In the genomic region with DNA sequence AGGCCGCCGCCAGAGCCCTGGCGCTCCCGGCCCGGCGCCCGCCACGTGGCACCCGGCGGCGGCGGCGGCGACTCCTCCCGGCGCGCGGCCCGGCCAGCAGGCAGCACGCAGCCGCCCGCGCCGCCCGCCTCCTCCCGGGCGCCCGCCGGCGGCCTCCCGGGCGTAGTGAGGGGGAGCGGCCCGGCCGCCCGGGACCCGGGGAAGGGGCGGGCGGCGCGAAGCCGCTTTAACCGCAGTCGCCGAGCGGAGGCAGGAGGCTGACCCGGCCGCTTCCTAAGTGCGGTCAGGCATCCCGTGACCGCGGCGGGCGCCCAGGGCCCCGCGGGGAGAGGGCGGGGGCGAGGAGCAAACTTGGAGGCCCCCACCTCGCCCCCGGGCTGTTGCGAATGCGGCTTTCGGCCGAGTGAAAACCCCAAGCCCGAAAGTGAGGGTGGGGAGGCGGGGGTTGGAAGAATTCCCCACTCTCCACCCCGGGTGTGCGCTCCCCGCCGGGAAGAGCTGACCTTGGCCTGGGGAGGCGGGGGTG, we compare ENCODE assay signal across 1 cellular context.
A peak's percentile ranks its signal among the peaks of the same experiment; 100 is the strongest.
TF ChIP-seq lines count a peak whose summit lies in the region.

No MANE protein-coding gene starts in this region.

TF ChIP-seq in K562, 482 proteins besides CTCF, POLR2A, EP300 and RAD21 (continued from another document):
- TF ChIP-seq USF2 (CRISPR knock-in tag; IDR thresholded peaks at IDR 0.05) (peak; percentile 40; the same call in 1 of the 2 replicates), BHLHE40 (IDR thresholded peaks at IDR 0.05; ENCODE audit: low read length) (peak; percentile 91), SFPQ (IDR thresholded peaks at IDR 0.05; ENCODE audit: low read depth, low read length) (no peak)
- TF ChIP-seq, protein P1, sequence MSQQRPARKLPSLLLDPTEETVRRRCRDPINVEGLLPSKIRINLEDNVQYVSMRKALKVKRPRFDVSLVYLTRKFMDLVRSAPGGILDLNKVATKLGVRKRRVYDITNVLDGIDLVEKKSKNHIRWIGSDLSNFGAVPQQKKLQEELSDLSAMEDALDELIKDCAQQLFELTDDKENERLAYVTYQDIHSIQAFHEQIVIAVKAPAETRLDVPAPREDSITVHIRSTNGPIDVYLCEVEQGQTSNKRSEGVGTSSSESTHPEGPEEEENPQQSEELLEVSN (IDR thresholded peaks at IDR 0.05; ENCODE audit: borderline replicate concordance in 1 of 2, extremely low read depth in 1 of 2, insufficient read depth in 1 of 2, insufficient read length in 1 of 2, low read depth in 1 of 2, low read length in 1 of 2, poor library complexity in 1 of 2, severe bottlenecking in 1 of 2), result peak; percentile 67 to 79
